In genomic region chr5:6088706-6089105, GRCh38 we compare ENCODE assay signal across 22 cellular contexts.
A peak's percentile ranks its signal among the peaks of the same experiment; 100 is the strongest.
DNase-seq lines count a peak whose midpoint lies in the region; ATAC-seq and TF ChIP-seq lines count a peak whose summit lies in the region.
"Had no signal": no experiment of that assay in that cellular context is flagged by ENCODE, and none has a peak within 500 bp of the region (broad histone marks: within the 10 kb centered on the region; RNA-seq: fewer than 3 reads in every experiment).

No MANE protein-coding gene starts in this region.

- BruUV-seq in A673 (replicated peaks; lab: Mats Ljungman, UMichigan) = no TSS peak

- peaks cover 0 to 2% (median 0%) of the 10 kb centered on the region in 5 experiments for H3K9me3 Mint-ChIP-seq in brain
- H3K9me3 Mint-ChIP-seq: CD8-positive, alpha-beta memory T cell had no signal

- H3K9me3 ChIP-seq in A673 (ENCODE audit: low read depth, low read length, poor library complexity, severe bottlenecking) (no peaks in the 10 kb centered on the region), ovary (no peaks in the 10 kb centered on the region)
- H3K9me3 ChIP-seq: BE2C had no signal

- POLR2A ChIA-PET in A673 (lab: Charles Lee; ENCODE audit: low non-redundant PET) = no interaction called here

- no peak for TF ChIP-seq POLR2A in ovary (IDR thresholded peaks at IDR 0.05)

- TF ChIP-seq CTCF in A673 (conservative IDR thresholded peaks at IDR 0.05; ENCODE audit: low read depth, low read length) (no peak), brain (conservative IDR thresholded peaks at IDR 0.05) (no peak), ovary (IDR thresholded peaks at IDR 0.05) (no peak)

- H3K36me3 Mint-ChIP-seq in brain = no peaks in the 10 kb centered on the region
- H3K36me3 Mint-ChIP-seq: CD14-positive monocyte; CD8-positive, alpha-beta memory T cell had no signal

- 86 to 93% (median 92%) methylated on average over 2 of the region's 2 CpGs for WGBS in ovary, 3 donors

- peak overlapping the region in 3 of 5 experiments; percentile 27 to 95 (median 81) for H3K27ac Mint-ChIP-seq in brain
- H3K27ac Mint-ChIP-seq: CD4-positive, alpha-beta T cell; CD8-positive, alpha-beta memory T cell had no signal

- intact Hi-C loops in A673 (cut with micrococcal nuclease; ENCODE audit: unreplicated experiment) = no loop called here
- intact Hi-C loops in ovary (cut with DNase I) = no loop called here

- no peak overlapping the region for H3K27ac ChIP-seq in A673 (ENCODE audit: low read depth, low read length, poor library complexity, severe bottlenecking)
- no peak overlapping the region for H3K27ac ChIP-seq in ovary
- H3K27ac ChIP-seq: 22Rv1; BLaER1 treated with 17β-estradiol and CSF1 and Interleukin-3, amounts not matched to agents 10 nM and 100 nM; GM23248 had no signal

- H3K27me3 Mint-ChIP-seq in brain = no peaks in the 10 kb centered on the region
- H3K27me3 Mint-ChIP-seq: CD4-positive, alpha-beta T cell; CD8-positive, alpha-beta memory T cell had no signal

- no peak for ATAC-seq in HG03025 (IDR thresholded peaks at IDR 0.05; ENCODE audit: low FRiP score, unreplicated experiment)
- ATAC-seq in HG02798 (IDR thresholded peaks at IDR 0.05; ENCODE audit: poor library complexity, unreplicated experiment) = no peak

- DNase-seq in A673 (ENCODE audit: low spot score) (peak; percentile 17), HT1080 (ENCODE audit: low read depth) (peak; percentile 20), RPMI7951 (ENCODE audit: low read depth) (peak; percentile 1), ovary (no peak), NCI-H524 treated with DMSO at 0.1 percent for 48 hours (lab: John Stamatoyannopoulos, UW) (no peak)
- DNase-seq: ACHN; AML-193; BE2C; Calu3; CD4-positive, alpha-beta T cell; CD8-positive, alpha-beta memory T cell; DMS53; DMS79 treated with DMSO at 0.1 percent for 48 hours; GM23248; H7; HCEC 1CT had no signal

- no peak for TF ChIP-seq EP300 in ovary (IDR thresholded peaks at IDR 0.05)

- H3K4me3 ChIP-seq in A673 (ENCODE audit: low read depth, low read length, poor library complexity, severe bottlenecking) (no peak overlapping the region), ovary (no peak overlapping the region)
- H3K4me3 ChIP-seq: BLaER1 treated with 17β-estradiol and CSF1 and Interleukin-3, amounts not matched to agents 10 nM and 100 nM; GM23248 had no signal

- no peak overlapping the region for H3K4me3 Mint-ChIP-seq in brain
- H3K4me3 Mint-ChIP-seq: CD14-positive monocyte; CD4-positive, alpha-beta T cell; CD8-positive, alpha-beta memory T cell had no signal

- H3K27me3 ChIP-seq in A673 (replicated peaks; ENCODE audit: insufficient read depth, low read depth, low read length, poor library complexity) (no peaks in the 10 kb centered on the region), ovary (no peaks in the 10 kb centered on the region)
- H3K27me3 ChIP-seq: BE2C; BLaER1 treated with 17β-estradiol and CSF1 and Interleukin-3, amounts not matched to agents 10 nM and 100 nM had no signal

- no peaks in the 10 kb centered on the region for H3K4me1 ChIP-seq in A673 (ENCODE audit: insufficient read depth, low read length, poor library complexity, severe bottlenecking)
- no peaks in the 10 kb centered on the region for H3K4me1 ChIP-seq in ovary (ENCODE audit: insufficient read depth)
- H3K4me1 ChIP-seq: BE2C; BLaER1 treated with 17β-estradiol and CSF1 and Interleukin-3, amounts not matched to agents 10 nM and 100 nM had no signal

- H3K4me1 Mint-ChIP-seq in brain = peaks cover 36% of the 10 kb centered on the region
- H3K4me1 Mint-ChIP-seq: CD14-positive monocyte; CD8-positive, alpha-beta memory T cell had no signal

- CTCF ChIA-PET in A673 (lab: Charles Lee) = no interaction called here

- H3K36me3 ChIP-seq in A673 (ENCODE audit: insufficient read depth, low read length, poor library complexity, severe bottlenecking) (no peaks in the 10 kb centered on the region), ovary (no peaks in the 10 kb centered on the region)
- H3K36me3 ChIP-seq: BE2C; BLaER1 treated with 17β-estradiol and CSF1 and Interleukin-3, amounts not matched to agents 10 nM and 100 nM had no signal

Comparison
In these comparisons a context has a peak if more than half of its experiments do, and no peak if none do; other contexts are left out.
1. DNase-seq: peak in A673 (single experiment), HT1080 (single experiment) and RPMI7951 (single experiment); none in ovary (0 of 5) and NCI-H524 treated with DMSO at 0.1 percent for 48 hours (single experiment).